In genomic region chr6:134436281-134436815, GRCh38 we compare ENCODE assay signal across 9 cellular contexts.
A peak's percentile ranks its signal among the peaks of the same experiment; 100 is the strongest.
DNase-seq lines count a peak whose midpoint lies in the region; ATAC-seq and TF ChIP-seq lines count a peak whose summit lies in the region.
"Had no signal": no experiment of that assay in that cellular context is flagged by ENCODE, and none has a peak within 500 bp of the region (broad histone marks: within the 10 kb centered on the region; RNA-seq: fewer than 3 reads in every experiment).

No MANE protein-coding gene starts in this region.

- ATAC-seq in GM19324 (IDR thresholded peaks at IDR 0.05; ENCODE audit: low FRiP score, unreplicated experiment) (peak; percentile 73), HG03354 (IDR thresholded peaks at IDR 0.05; ENCODE audit: poor library complexity, severe bottlenecking, unreplicated experiment) (peak; percentile 94)

- H3K36me3 Mint-ChIP-seq in T-helper 1 cell treated with Interleukin-12 subunit alpha and Interleukin-12 subunit beta and Interleukin-4 antibody, amounts not matched to agents 30 μg/mL and 1 μg/mL, for 36 hours (ENCODE audit: low read depth), result no peaks in the 10 kb centered on the region

- peak overlapping the region; percentile 56 for H3K4me3 Mint-ChIP-seq in T-helper 1 cell treated with Interleukin-12 subunit alpha and Interleukin-12 subunit beta and Interleukin-4 antibody, amounts not matched to agents 30 μg/mL and 1 μg/mL, for 36 hours

- no peak for TF ChIP-seq CTCF in AG09309 (IDR thresholded peaks at IDR 0.05; ENCODE audit: control insufficient read depth, insufficient read depth, low read depth, low read length, missing control alignments)

- peak overlapping the region; percentile 92 for H3K27ac Mint-ChIP-seq in T-helper 1 cell treated with Interleukin-12 subunit alpha and Interleukin-12 subunit beta and Interleukin-4 antibody, amounts not matched to agents 30 μg/mL and 1 μg/mL, for 36 hours

- H3K9me3 Mint-ChIP-seq in T-helper 1 cell treated with Interleukin-12 subunit alpha and Interleukin-12 subunit beta and Interleukin-4 antibody, amounts not matched to agents 30 μg/mL and 1 μg/mL, for 36 hours, result no peaks in the 10 kb centered on the region

- no peaks in the 10 kb centered on the region for H3K27me3 ChIP-seq in layer of hippocampus (ENCODE audit: control insufficient read depth, insufficient read depth, low read length)

- peak overlapping the region; percentile 85 for H3K27ac ChIP-seq in layer of hippocampus (ENCODE audit: low read depth, low read length)
- H3K27ac ChIP-seq: HL-60 had no signal

- DNase-seq in AG09309 (ENCODE audit: low read depth) (peak; percentile 85), astrocyte of the hippocampus (ENCODE audit: low read depth, low spot score) (peak; percentile 94), NCI-H1105 (lab: John Stamatoyannopoulos, UW) (no peak)
- DNase-seq in stimulated activated CD8-positive, alpha-beta memory T cell treated with anti-CD3 and anti-CD28 coated beads, Interleukin-15, amount 100 ng/mL, for 4 hours (ENCODE audit: low read depth in 2 of 2), result peak; percentile 40 to 72

- H3K4me3 ChIP-seq in AG09309 (ENCODE audit: control insufficient read depth, low read depth, low read length), result no peak overlapping the region

- H3K27me3 Mint-ChIP-seq in T-helper 1 cell treated with Interleukin-12 subunit alpha and Interleukin-12 subunit beta and Interleukin-4 antibody, amounts not matched to agents 30 μg/mL and 1 μg/mL, for 36 hours (ENCODE audit: low read depth), result no peaks in the 10 kb centered on the region

- H3K4me1 Mint-ChIP-seq in T-helper 1 cell treated with Interleukin-12 subunit alpha and Interleukin-12 subunit beta and Interleukin-4 antibody, amounts not matched to agents 30 μg/mL and 1 μg/mL, for 36 hours (ENCODE audit: low read depth), result peaks cover 41% of the 10 kb centered on the region
